Comparison of ENCODE assay signal across 8 cellular contexts in genomic region chr6:73134588-73134987, GRCh38.
DNase-seq lines count a peak whose midpoint lies in the region; ATAC-seq, FAIRE-seq and TF ChIP-seq lines count a peak whose summit lies in the region.

No MANE protein-coding gene starts in this region.

- peaks cover 31% of the 10 kb centered on the region for H3K27me3 Mint-ChIP-seq in neural crest cell (ENCODE audit: low read depth)

- SMC1A ChIA-PET in GM12878 (lab: Charles Lee; ENCODE audit: uncharacterized antibody, unreplicated experiment): interaction anchor here (0.6 to 12.4 kb wide), 10 partner anchors 8 to 526 kb away, joined by 3 to 446 read pairs (median 4); partner anchors contain the start of gene KCNQ5

- peak; percentile 8 for TF ChIP-seq CTCF in HL-60 (IDR thresholded peaks at IDR 0.05; ENCODE audit: insufficient read depth, low read length)
- TF ChIP-seq CTCF in GM12878 (IDR thresholded peaks at IDR 0.05 in 2 of 3, conservative IDR thresholded peaks at IDR 0.05 in 1 of 3; ENCODE audit: control insufficient read depth in 2 of 3, extremely low read depth in 1 of 3, insufficient read depth in 1 of 3, low read depth in 3 of 3, low read length in 3 of 3): peak; percentile 34 to 55 (median 51); a peak in 5 of 6 replicates
- peak; percentile 59 for TF ChIP-seq CTCF in neural crest cell (conservative IDR thresholded peaks at IDR 0.05)

- H3K4me3 Mint-ChIP-seq in neural crest cell: no peak overlapping the region

- 59% methylated on average over 9 of the region's 11 CpGs for WGBS in GM12878 (ENCODE audit: insufficient coverage, insufficient replicate concordance, low lambda C conversion rate, missing lambda C conversion rate)

- DNase-seq in EL (peak; percentile 14), HL-60 (ENCODE audit: low read depth in 1 of 2, low spot score in 1 of 2) (peak in 1 of 2 experiments; percentile 9), GM12878 (ENCODE audit: low read depth, low spot score) (no peak), neural crest cell (ENCODE audit: low read depth, low spot score) (peak; percentile 45), NCI-H446 treated with DMSO at 0.1 percent for 48 hours (lab: John Stamatoyannopoulos, UW) (no peak)

- H3K4me3 ChIP-seq in HL-60 (replicated peaks; ENCODE audit: insufficient read depth, low read length): no peak overlapping the region
- no peak overlapping the region for H3K4me3 ChIP-seq in GM12878

- POLR2A ChIA-PET in GM12878 (lab: Charles Lee): interaction anchor here (0.6 kb wide), 1 partner anchor 181 kb away, joined by 5 read pairs; no protein-coding TSS in a partner anchor

- TF ChIP-seq EP300 in GM12878 (IDR thresholded peaks at IDR 0.05; ENCODE audit: borderline replicate concordance in 1 of 2, control insufficient read depth in 1 of 2, low read depth in 2 of 2, low read length in 2 of 2): no peak

- no peaks in the 10 kb centered on the region for H3K79me2 ChIP-seq in GM12878 (ENCODE audit: control insufficient read depth, insufficient read depth, low read length)

- CTCF ChIA-PET in GM12878 (lab: Yijun Ruan, JAX): interaction anchor here (0.7 to 12.5 kb wide), 7 partner anchors 8 to 724 kb away, joined by 3 to 644 read pairs (median 4); partner anchors contain the start of gene KCNQ5

- BruUV-seq in GM12878 (replicated peaks; lab: Mats Ljungman, UMichigan): no TSS peak

- H3K36me3 ChIP-seq in GM12878 (ENCODE audit: control insufficient read depth in 2 of 2, insufficient read depth in 2 of 2, low read length in 1 of 2): peaks cover 0 to 5% of the 10 kb centered on the region in 2 experiments; a peak in 1 of 4 replicates

- no peak overlapping the region for H3K27ac Mint-ChIP-seq in neural crest cell (ENCODE audit: unreplicated experiment)

- no peak for FAIRE-seq in GM12878 (lab: Jason Lieb, UNC)

- ATAC-seq in GM12878 (peak; percentile 68), HG03097 (IDR thresholded peaks at IDR 0.05; ENCODE audit: low FRiP score, unreplicated experiment) (no peak), HG03565 (IDR thresholded peaks at IDR 0.05; ENCODE audit: unreplicated experiment) (no peak), GM18519 (IDR thresholded peaks at IDR 0.05; ENCODE audit: low FRiP score, unreplicated experiment) (no peak)

- no peaks in the 10 kb centered on the region for H4K20me1 ChIP-seq in GM12878 (ENCODE audit: control insufficient read depth, insufficient read depth)

- peaks cover 2% of the 10 kb centered on the region for H3K9me3 Mint-ChIP-seq in neural crest cell

- no peaks in the 10 kb centered on the region for H3K4me1 ChIP-seq in GM12878 (ENCODE audit: control insufficient read depth, insufficient read depth, low read length)

- H3K4me1 Mint-ChIP-seq in neural crest cell: peaks cover 9% of the 10 kb centered on the region

- H3K36me3 Mint-ChIP-seq in neural crest cell (ENCODE audit: low read depth): no peaks in the 10 kb centered on the region

- RAD21 ChIA-PET in GM12878 (lab: Charles Lee; ENCODE audit: unreplicated experiment): interaction anchor here (0.6 to 11.4 kb wide), 4 partner anchors 18 to 516 kb away, joined by 3 to 436 read pairs (median 4); partner anchors contain the start of gene KCNQ5

- H3K27ac ChIP-seq in HL-60 (replicated peaks): no peak overlapping the region
- H3K27ac ChIP-seq in GM12878 (ENCODE audit: control insufficient read depth, insufficient read depth): no peak overlapping the region

- H3K27me3 ChIP-seq in HL-60 (ENCODE audit: insufficient read depth, poor library complexity, severe bottlenecking) (no peaks in the 10 kb centered on the region), GM12878 (replicated peaks in 1 of 2; ENCODE audit: control insufficient read depth in 2 of 2, insufficient read depth in 2 of 2, low read length in 1 of 2) (no peaks in the 10 kb centered on the region)

- in situ Hi-C loops in GM12878 (cut with MboI): loop anchor here (5.0 kb wide), 2 partner anchors 517 to 722 kb away; no protein-coding TSS in a partner anchor

- no peak overlapping the region for H3K9ac ChIP-seq in GM12878 (ENCODE audit: control insufficient read depth, insufficient read depth, low read length)

- peak; percentile 36; the same call in 1 of the 2 replicates for TF ChIP-seq RAD21 in GM12878 (IDR thresholded peaks at IDR 0.05; ENCODE audit: insufficient read depth, low read depth, low read length)

- intact Hi-C loops in GM12878 (cut with micrococcal nuclease; ENCODE audit: unreplicated experiment): no loop called here

- no peak overlapping the region for H2AFZ ChIP-seq in GM12878 (ENCODE audit: control insufficient read depth, low read depth, low read length)

- H3K9me3 ChIP-seq in GM12878 (replicated peaks; ENCODE audit: control insufficient read depth, insufficient read depth, low read length): no peaks in the 10 kb centered on the region; the same call in 2 of the 3 replicates

- TF ChIP-seq POLR2A in GM12878 (IDR thresholded peaks at IDR 0.05; ENCODE audit: low read depth, low read length): no peak

- H3K4me2 ChIP-seq in GM12878 (ENCODE audit: control insufficient read depth, insufficient read depth): no peak overlapping the region

TF ChIP-seq in GM12878, 131 proteins besides CTCF, POLR2A, EP300 and RAD21:
- TF ChIP-seq CREB1 (IDR thresholded peaks at IDR 0.05; ENCODE audit: low read depth) (peak; percentile 42; the same call in 1 of the 2 replicates), ZBTB33 (IDR thresholded peaks at IDR 0.05) (peak; percentile 97), ATF2 (IDR thresholded peaks at IDR 0.05; ENCODE audit: low read length) (no peak), ASH2L (IDR thresholded peaks at IDR 0.05; ENCODE audit: borderline replicate concordance, low read depth) (no peak), EED (IDR thresholded peaks at IDR 0.05; ENCODE audit: low read depth) (no peak), CREM (IDR thresholded peaks at IDR 0.05; ENCODE audit: low read depth) (peak; percentile 64), ZZZ3 (IDR thresholded peaks at IDR 0.05; ENCODE audit: control insufficient read depth, insufficient read length, low read depth) (no peak), YY1 (IDR thresholded peaks at IDR 0.05; ENCODE audit: low read depth, low read length) (0 out of 2 replicates have a peak, but pooled peaks have one; percentile 28)

Comparison
In these comparisons a context has a peak if more than half of its experiments do, and no peak if none do; other contexts are left out.
1. DNase-seq: peak in EL (single experiment) and neural crest cell (single experiment); none in GM12878 (single experiment) and NCI-H446 treated with DMSO at 0.1 percent for 48 hours (single experiment).
2. CTCF ChIP-seq: peak in every context shown above with its lines; median percentile 59 in neural crest cell; 51 in GM12878; 8 in HL-60.